In the genomic region with DNA sequence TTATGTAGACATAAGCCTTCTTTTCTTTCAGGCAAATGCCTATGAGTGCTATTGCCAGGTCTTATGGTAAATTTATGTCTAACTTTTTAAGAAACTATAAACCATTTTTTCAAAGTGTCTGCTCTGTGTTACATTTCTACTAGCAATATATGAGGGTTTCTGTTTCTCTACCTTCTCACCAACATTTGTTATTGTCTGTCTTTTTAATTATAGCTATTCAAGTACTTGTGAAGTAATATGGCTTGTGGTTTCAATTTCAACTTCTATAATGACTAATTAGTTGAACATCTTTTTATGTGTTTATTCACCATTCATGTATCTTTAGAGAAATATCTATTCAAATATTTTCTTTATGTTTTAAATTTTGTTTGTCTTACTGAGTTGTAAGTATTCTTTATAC, we compare ENCODE assay signal across 17 cellular contexts.
"Had no signal": no experiment of that assay in that cellular context is flagged by ENCODE, and none has a peak within 500 bp of the region (broad histone marks: within the 10 kb centered on the region; RNA-seq: fewer than 3 reads in every experiment).

No MANE protein-coding gene starts in this region.

- DNase-seq: activated CD4-positive, alpha-beta T cell treated with anti-CD3 and anti-CD28 coated beads, Interleukin-2, amount 10 ng/mL, durations not matched to agents 7 days and 5 days; activated CD4-positive, CD25-positive, alpha-beta regulatory T cell; activated CD8-positive, alpha-beta memory T cell treated with anti-CD3 and anti-CD28 coated beads, Interleukin-2, amount 50 U/mL, for 48 hours; activated gamma-delta T cell treated with Interleukin-2 at 50 U/mL for 16 hours; amygdala; body of pancreas; central memory CD4-positive, alpha-beta T cell; effector CD8-positive, alpha-beta T cell; foreskin fibroblast; hippocampal formation; kidney; left lung; naive thymus-derived CD8-positive, alpha-beta T cell; pancreas; sigmoid colon; stimulated activated CD4-positive, alpha-beta T cell treated with anti-CD3 and anti-CD28 coated beads, Interleukin-12 subunit alpha, Interleukin-12 subunit beta, amount 100 ng/mL, for 4 hours had no signal

- ATAC-seq: body of pancreas; left lung; naive thymus-derived CD8-positive, alpha-beta T cell; pancreas; stimulated activated effector memory CD8-positive, alpha-beta T cell treated with anti-CD3 and anti-CD28 coated beads, Interleukin-12 subunit alpha, Interleukin-12 subunit beta, amount 100 ng/mL, for 72 hours had no signal
